In the genomic region with DNA sequence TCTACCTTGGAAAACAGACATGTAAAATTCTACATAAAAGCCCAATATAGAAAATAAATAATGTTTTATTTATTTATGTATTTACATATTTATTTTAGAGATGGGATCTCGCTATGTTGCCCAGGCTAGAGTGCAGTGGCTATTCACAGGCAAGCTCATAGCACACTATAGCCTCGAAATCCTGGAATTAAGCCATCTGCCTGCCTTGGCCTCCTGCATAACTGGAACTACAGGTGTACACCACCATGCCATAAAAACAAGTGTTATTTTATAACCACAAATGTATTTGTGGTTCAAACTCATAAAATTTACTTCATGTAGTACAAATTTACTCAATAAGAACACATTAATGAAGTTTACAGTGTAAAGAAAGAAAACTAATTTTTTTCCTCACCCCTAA, we compare ENCODE assay signal across 1 cellular context.
TF ChIP-seq lines count a peak whose summit lies in the region.

No MANE protein-coding gene starts in this region.

TF ChIP-seq in IMR-90, 13 proteins besides CTCF, POLR2A, EP300 and RAD21 (continued from another document):
- TF ChIP-seq, protein P1, sequence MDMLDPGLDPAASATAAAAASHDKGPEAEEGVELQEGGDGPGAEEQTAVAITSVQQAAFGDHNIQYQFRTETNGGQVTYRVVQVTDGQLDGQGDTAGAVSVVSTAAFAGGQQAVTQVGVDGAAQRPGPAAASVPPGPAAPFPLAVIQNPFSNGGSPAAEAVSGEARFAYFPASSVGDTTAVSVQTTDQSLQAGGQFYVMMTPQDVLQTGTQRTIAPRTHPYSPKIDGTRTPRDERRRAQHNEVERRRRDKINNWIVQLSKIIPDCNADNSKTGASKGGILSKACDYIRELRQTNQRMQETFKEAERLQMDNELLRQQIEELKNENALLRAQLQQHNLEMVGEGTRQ (IDR thresholded peaks at IDR 0.05; ENCODE audit: low read depth, low read length) = no peak
- TF ChIP-seq, protein P2, sequence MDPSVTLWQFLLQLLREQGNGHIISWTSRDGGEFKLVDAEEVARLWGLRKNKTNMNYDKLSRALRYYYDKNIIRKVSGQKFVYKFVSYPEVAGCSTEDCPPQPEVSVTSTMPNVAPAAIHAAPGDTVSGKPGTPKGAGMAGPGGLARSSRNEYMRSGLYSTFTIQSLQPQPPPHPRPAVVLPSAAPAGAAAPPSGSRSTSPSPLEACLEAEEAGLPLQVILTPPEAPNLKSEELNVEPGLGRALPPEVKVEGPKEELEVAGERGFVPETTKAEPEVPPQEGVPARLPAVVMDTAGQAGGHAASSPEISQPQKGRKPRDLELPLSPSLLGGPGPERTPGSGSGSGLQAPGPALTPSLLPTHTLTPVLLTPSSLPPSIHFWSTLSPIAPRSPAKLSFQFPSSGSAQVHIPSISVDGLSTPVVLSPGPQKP (IDR thresholded peaks at IDR 0.05; ENCODE audit: borderline replicate concordance, low read depth, low read length) = no peak
- TF ChIP-seq MAZ (IDR thresholded peaks at IDR 0.05; ENCODE audit: borderline replicate concordance, low read depth, low read length) = no peak
- no peak for TF ChIP-seq CHD1 (IDR thresholded peaks at IDR 0.05; ENCODE audit: low read depth, low read length)
